In the genomic region with DNA sequence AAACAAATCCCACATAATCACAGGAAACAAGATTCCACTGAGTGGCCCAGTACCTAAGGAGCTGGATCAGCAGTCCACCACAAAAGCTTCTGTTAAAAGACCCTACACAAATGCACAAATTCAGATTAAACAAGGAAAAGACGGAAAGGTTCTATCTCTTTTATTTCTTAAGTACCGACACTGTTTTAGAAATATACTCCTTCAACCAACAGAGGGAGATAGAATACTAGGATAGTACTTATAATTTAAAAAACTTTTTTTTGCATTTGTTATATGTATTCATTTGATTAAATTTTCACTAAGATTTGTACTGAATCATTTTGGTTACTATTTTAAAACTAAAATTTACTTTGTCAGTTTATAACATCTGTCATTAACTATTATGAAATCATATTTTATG, we compare ENCODE assay signal across 15 cellular contexts. TPM values are rescaled to one million over a fixed set of nuclear protein-coding genes. Genes with fewer than 3 reads are reported as not detected.
A peak's percentile ranks its signal among the peaks of the same experiment; 100 is the strongest.
DNase-seq lines count a peak whose midpoint lies in the region; ATAC-seq and TF ChIP-seq lines count a peak whose summit lies in the region.
"Had no signal": no experiment of that assay in that cellular context is flagged by ENCODE, and none has a peak within 500 bp of the region (broad histone marks: within the 10 kb centered on the region; RNA-seq: fewer than 3 reads in every experiment).

No MANE protein-coding gene starts in this region.

- no peak overlapping the region for H3K27ac Mint-ChIP-seq in activated CD8-positive, alpha-beta T cell treated with anti-CD3 and anti-CD28 coated beads for 36 hours
- no peak overlapping the region for H3K27ac Mint-ChIP-seq in activated CD8-positive, alpha-beta T cell treated with anti-CD3 and anti-CD28 coated beads, Interleukin-2, amount 10 ng/mL, durations not matched to agents 7 days and 5 days
- H3K27ac Mint-ChIP-seq in chondrocyte (ENCODE audit: unreplicated experiment), result no peak overlapping the region
- H3K27ac Mint-ChIP-seq: activated naive CD8-positive, alpha-beta T cell; B cell had no signal

- no peak for TF ChIP-seq POLR2A in right lobe of liver (IDR thresholded peaks at IDR 0.05)
- no peak for TF ChIP-seq POLR2A in tibial nerve (IDR thresholded peaks at IDR 0.05)

- H3K4me3 ChIP-seq in right lobe of liver (no peak overlapping the region), tibial nerve (no peak overlapping the region)

- H3K4me1 ChIP-seq in right lobe of liver (no peaks in the 10 kb centered on the region), tibial nerve (peaks cover 0 to 26% (median 0%) of the 10 kb centered on the region in 4 donors)

- DNase-seq in activated CD8-positive, alpha-beta T cell treated with anti-CD3 and anti-CD28 coated beads for 36 hours, result no peak
- DNase-seq in activated CD8-positive, alpha-beta T cell treated with anti-CD3 and anti-CD28 coated beads, Interleukin-2, amount 10 ng/mL, durations not matched to agents 7 days and 5 days, result no peak
- DNase-seq in chondrocyte (ENCODE audit: low spot score), result no peak
- DNase-seq in right lobe of liver, result no peak
- DNase-seq in tibial nerve (ENCODE audit: low spot score in 2 of 2), result no peak
- no peak for DNase-seq in activated CD4-positive, alpha-beta T cell treated with anti-CD3 and anti-CD28 coated beads, Interleukin-2, amount 50 U/mL, for 1 hour
- no peak for DNase-seq in superior temporal gyrus (ENCODE audit: extremely low spot score)
- DNase-seq: activated CD4-positive, CD25-positive, alpha-beta regulatory T cell treated with anti-CD3 and anti-CD28 coated beads, Interleukin-2, amount 50 U/mL, for 72 hours; head of caudate nucleus; NCI-H1417; occipital lobe; stimulated activated CD8-positive, alpha-beta memory T cell treated with anti-CD3 and anti-CD28 coated beads, Interleukin-4, amount 100 ng/mL, for 48 hours had no signal

- no peaks in the 10 kb centered on the region for H3K27me3 Mint-ChIP-seq in activated CD8-positive, alpha-beta T cell treated with anti-CD3 and anti-CD28 coated beads for 36 hours
- no peaks in the 10 kb centered on the region for H3K27me3 Mint-ChIP-seq in activated CD8-positive, alpha-beta T cell treated with anti-CD3 and anti-CD28 coated beads, Interleukin-2, amount 10 ng/mL, durations not matched to agents 7 days and 5 days (ENCODE audit: low read depth)
- H3K27me3 Mint-ChIP-seq in chondrocyte (ENCODE audit: low read depth), result no peaks in the 10 kb centered on the region
- H3K27me3 Mint-ChIP-seq: activated naive CD8-positive, alpha-beta T cell; B cell had no signal

- no peak for ATAC-seq in activated CD8-positive, alpha-beta T cell treated with anti-CD3 and anti-CD28 coated beads for 36 hours
- ATAC-seq in activated CD8-positive, alpha-beta T cell treated with anti-CD3 and anti-CD28 coated beads, Interleukin-2, amount 10 ng/mL, durations not matched to agents 7 days and 5 days, result no peak
- ATAC-seq in right lobe of liver (peak in 1 of 4 donors; percentile 27), HG02571 (IDR thresholded peaks at IDR 0.05; ENCODE audit: unreplicated experiment) (no peak)

- H3K36me3 ChIP-seq in right lobe of liver (no peaks in the 10 kb centered on the region), tibial nerve (no peaks in the 10 kb centered on the region)

- no peak overlapping the region for H3K4me3 Mint-ChIP-seq in activated CD8-positive, alpha-beta T cell treated with anti-CD3 and anti-CD28 coated beads for 36 hours
- no peak overlapping the region for H3K4me3 Mint-ChIP-seq in activated CD8-positive, alpha-beta T cell treated with anti-CD3 and anti-CD28 coated beads, Interleukin-2, amount 10 ng/mL, durations not matched to agents 7 days and 5 days
- H3K4me3 Mint-ChIP-seq in chondrocyte (ENCODE audit: unreplicated experiment), result no peak overlapping the region
- H3K4me3 Mint-ChIP-seq: activated naive CD8-positive, alpha-beta T cell; B cell had no signal

- intact Hi-C loops in activated CD8-positive, alpha-beta T cell treated with anti-CD3 and anti-CD28 coated beads for 36 hours (cut with micrococcal nuclease), result no loop called here
- intact Hi-C loops in right lobe of liver (cut with DNase I), result loop anchor here in 1 of 2 donors (10.0 kb wide), 1 partner anchor 412 kb away; no protein-coding TSS in a partner anchor

- POLR2A ChIA-PET in activated CD8-positive, alpha-beta T cell treated with anti-CD3 and anti-CD28 coated beads for 36 hours (lab: Charles Lee), result interaction anchor here (1.5 kb wide), 1 partner anchor 8 kb away, joined by 5 read pairs; no protein-coding TSS in a partner anchor
- POLR2A ChIA-PET in activated CD8-positive, alpha-beta T cell treated with anti-CD3 and anti-CD28 coated beads, Interleukin-2, amount 10 ng/mL, durations not matched to agents 7 days and 5 days (lab: Charles Lee), result interaction anchor here (0.6 kb wide), 1 partner anchor 195 kb away, joined by 3 read pairs; no protein-coding TSS in a partner anchor

- TF ChIP-seq CTCF in activated CD8-positive, alpha-beta T cell treated with anti-CD3 and anti-CD28 coated beads for 36 hours (IDR thresholded peaks at IDR 0.05), result peak; percentile 40
- TF ChIP-seq CTCF in chondrocyte (IDR thresholded peaks at IDR 0.05) (peak; percentile 88), right lobe of liver (IDR thresholded peaks at IDR 0.05) (peak; percentile 20 to 42 (median 41)), tibial nerve (IDR thresholded peaks at IDR 0.05) (peak; percentile 39 to 69 (median 41))

- H3K36me3 Mint-ChIP-seq in activated CD8-positive, alpha-beta T cell treated with anti-CD3 and anti-CD28 coated beads for 36 hours (ENCODE audit: low read depth), result peaks cover 63% of the 10 kb centered on the region
- peaks cover 64% of the 10 kb centered on the region for H3K36me3 Mint-ChIP-seq in activated CD8-positive, alpha-beta T cell treated with anti-CD3 and anti-CD28 coated beads, Interleukin-2, amount 10 ng/mL, durations not matched to agents 7 days and 5 days (ENCODE audit: low read depth)
- peaks cover 8% of the 10 kb centered on the region for H3K36me3 Mint-ChIP-seq in chondrocyte (ENCODE audit: low read depth)

- no peak for TF ChIP-seq EP300 in tibial nerve (IDR thresholded peaks at IDR 0.05)

- H3K27me3 ChIP-seq in right lobe of liver, result no peaks in the 10 kb centered on the region
- H3K27me3 ChIP-seq in tibial nerve, result no peaks in the 10 kb centered on the region

- CTCF ChIA-PET in activated CD8-positive, alpha-beta T cell treated with anti-CD3 and anti-CD28 coated beads for 36 hours (lab: Charles Lee), result interaction anchor here (0.7 to 5.4 kb wide), 31 partner anchors 10 to 450 kb away, joined by 3 to 52 read pairs (median 4); partner anchors contain the start of gene TGFBR3
- CTCF ChIA-PET in activated CD8-positive, alpha-beta T cell treated with anti-CD3 and anti-CD28 coated beads, Interleukin-2, amount 10 ng/mL, durations not matched to agents 7 days and 5 days (lab: Charles Lee), result interaction anchor here (0.8 to 4.3 kb wide), 35 partner anchors 9 to 778 kb away, joined by 3 to 59 read pairs (median 5); partner anchors contain the start of genes CDC7 and TGFBR3

- H3K4me1 Mint-ChIP-seq in activated CD8-positive, alpha-beta T cell treated with anti-CD3 and anti-CD28 coated beads for 36 hours (ENCODE audit: low read depth), result peaks cover 5% of the 10 kb centered on the region
- H3K4me1 Mint-ChIP-seq in activated CD8-positive, alpha-beta T cell treated with anti-CD3 and anti-CD28 coated beads, Interleukin-2, amount 10 ng/mL, durations not matched to agents 7 days and 5 days (ENCODE audit: low read depth), result peaks cover 2% of the 10 kb centered on the region
- no peaks in the 10 kb centered on the region for H3K4me1 Mint-ChIP-seq in chondrocyte (ENCODE audit: low read depth)
- H3K4me1 Mint-ChIP-seq: B cell had no signal

- 73% methylated on average over 2 of the region's 2 CpGs for whole genome bisulfite sequencing in right lobe of liver (ENCODE audit: insufficient coverage, low coverage, low lambda C conversion rate, missing lambda C conversion rate)
- 17 to 21% methylated on average over 2 of the region's 2 CpGs for WGBS in tibial nerve, 2 donors

- no peaks in the 10 kb centered on the region for H3K9me3 Mint-ChIP-seq in activated CD8-positive, alpha-beta T cell treated with anti-CD3 and anti-CD28 coated beads for 36 hours
- H3K9me3 Mint-ChIP-seq in activated CD8-positive, alpha-beta T cell treated with anti-CD3 and anti-CD28 coated beads, Interleukin-2, amount 10 ng/mL, durations not matched to agents 7 days and 5 days (ENCODE audit: insufficient read depth), result no peaks in the 10 kb centered on the region
- no peaks in the 10 kb centered on the region for H3K9me3 Mint-ChIP-seq in chondrocyte (ENCODE audit: low read depth)

- H3K9me3 ChIP-seq in right lobe of liver (no peaks in the 10 kb centered on the region), tibial nerve (no peaks in the 10 kb centered on the region)

- H3K27ac ChIP-seq in right lobe of liver (no peak overlapping the region), tibial nerve (no peak overlapping the region)

RNA-seq across cellular contexts. Expression of gene CDC7, which starts 12.5 kb away (rescaled TPM):
- 10 to 100 TPM; 28.0 to 30.3 TPM for total RNA-seq in activated CD8-positive, alpha-beta T cell treated with anti-CD3 and anti-CD28 coated beads for 36 hours
- total RNA-seq in activated CD8-positive, alpha-beta T cell treated with anti-CD3 and anti-CD28 coated beads, Interleukin-2, amount 10 ng/mL, durations not matched to agents 7 days and 5 days, result 10 to 100 TPM; 26.5 to 27.7 TPM
- 3.9 to 6.4 TPM (median 6.4 TPM) in 3 replicates for total RNA-seq in chondrocyte
- 1 to 10 TPM in 3 of 6 experiments, under 1 TPM in 3; 0.24 to 2.2 (median 0.92) TPM for total RNA-seq in right lobe of liver
- total RNA-seq in tibial nerve, result 1 to 10 TPM in 2 of 4 donors, under 1 TPM in 2; 0.59 to 3.3 (median 1.3) TPM
